1 cellular context compared by ENCODE assay signal in genomic region chr12:2353691-2354090, GRCh38.
TF ChIP-seq lines count a peak whose summit lies in the region.

No MANE protein-coding gene starts in this region.

TF ChIP-seq in IMR-90, 13 proteins besides CTCF, POLR2A, EP300 and RAD21 (continued from another document):
- TF ChIP-seq ELK1 (IDR thresholded peaks at IDR 0.05; ENCODE audit: borderline replicate concordance, low read depth, low read length) (no peak), NFE2L2 (IDR thresholded peaks at IDR 0.05; ENCODE audit: low read depth, low read length) (no peak), MXI1 (IDR thresholded peaks at IDR 0.05; ENCODE audit: borderline replicate concordance, low read depth, low read length) (no peak), MAZ (IDR thresholded peaks at IDR 0.05; ENCODE audit: borderline replicate concordance, low read depth, low read length) (no peak), USF2 (IDR thresholded peaks at IDR 0.05; ENCODE audit: low read depth, low read length) (no peak), CEBPB (IDR thresholded peaks at IDR 0.05; ENCODE audit: low read depth, low read length) (no peak), CHD1 (IDR thresholded peaks at IDR 0.05; ENCODE audit: low read depth, low read length) (no peak), SMC3 (IDR thresholded peaks at IDR 0.05; ENCODE audit: low read depth, low read length) (no peak), RFX5 (IDR thresholded peaks at IDR 0.05; ENCODE audit: low read depth, low read length) (no peak), FOS (IDR thresholded peaks at IDR 0.05; ENCODE audit: low read depth, low read length) (no peak), RCOR1 (IDR thresholded peaks at IDR 0.05; ENCODE audit: insufficient replicate concordance, low read length) (no peak), BHLHE40 (IDR thresholded peaks at IDR 0.05; ENCODE audit: low read depth, low read length) (no peak)
